In the genomic region with DNA sequence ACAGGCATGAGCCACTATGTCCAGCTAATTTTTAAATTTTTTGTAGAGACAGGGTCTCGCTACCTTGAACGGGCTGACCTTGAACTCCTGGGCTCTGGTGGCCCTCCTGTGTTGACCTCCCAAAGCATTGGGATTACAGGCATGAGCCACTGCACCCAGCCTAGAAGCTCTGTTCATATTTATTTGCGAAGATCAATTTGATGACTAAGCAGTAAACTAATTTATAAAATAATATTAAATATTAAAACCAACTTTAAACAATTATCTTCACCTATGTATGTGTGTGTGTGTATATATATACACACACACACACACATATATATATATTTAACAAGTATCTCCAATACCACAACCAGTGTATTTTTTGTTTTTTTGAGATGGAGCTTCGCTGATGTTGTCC, we compare ENCODE assay signal across 28 cellular contexts.
"Had no signal": no experiment of that assay in that cellular context is flagged by ENCODE, and none has a peak within 500 bp of the region (broad histone marks: within the 10 kb centered on the region; RNA-seq: fewer than 3 reads in every experiment).

No MANE protein-coding gene starts in this region.

- DNase-seq: activated CD4-positive, alpha-beta memory T cell treated with anti-CD3 and anti-CD28 coated beads, Interleukin-2, amount 10 ng/mL, durations not matched to agents 7 days and 5 days; activated CD4-positive, alpha-beta T cell treated with anti-CD3 and anti-CD28 coated beads for 1 hour; activated CD4-positive, alpha-beta T cell treated with anti-CD3 and anti-CD28 coated beads for 4 hours; activated CD4-positive, alpha-beta T cell treated with anti-CD3 and anti-CD28 coated beads, Interleukin-2, amount 10 ng/mL, durations not matched to agents 7 days and 5 days; activated CD4-positive, alpha-beta T cell treated with anti-CD3 and anti-CD28 coated beads, Interleukin-2, amount 50 U/mL, for 4 hours; activated effector memory CD4-positive, alpha-beta T cell treated with Interleukin-2 at 50 U/mL for 16 hours; activated gamma-delta T cell treated with Interleukin-2 at 50 U/mL for 16 hours; activated naive CD4-positive, alpha-beta T cell treated with anti-CD3 and anti-CD28 coated beads, Interleukin-2, amount 50 U/mL, for 16 hours; activated naive CD4-positive, alpha-beta T cell treated with Interleukin-2 at 50 U/mL for 16 hours; activated T-cell treated with anti-CD3 and anti-CD28 coated beads, Interleukin-2, amount 50 U/mL, for 4 hours; amniotic stem cell; body of pancreas; caudate nucleus; cortex of kidney; dermis blood vessel endothelial cell; effector CD4-positive, alpha-beta T cell; effector memory CD8-positive, alpha-beta T cell; erythroblast; foreskin keratinocyte; gastrocnemius medialis; glutamatergic neuron; T-helper 2 cell had no signal

- H3K9me3 ChIP-seq: body of pancreas had no signal

- H3K27ac Mint-ChIP-seq: activated CD4-positive, alpha-beta memory T cell treated with anti-CD3 and anti-CD28 coated beads, Interleukin-2, amount 10 ng/mL, durations not matched to agents 7 days and 5 days; activated CD4-positive, alpha-beta T cell treated with anti-CD3 and anti-CD28 coated beads, Interleukin-2, amount 10 ng/mL, durations not matched to agents 7 days and 5 days; activated T-helper 17 cell treated with anti-CD3 and anti-CD28 coated beads, Interleukin-2, amount 50 U/mL, for 72 hours; effector memory CD8-positive, alpha-beta T cell; WTC11 had no signal

- H3K9me3 Mint-ChIP-seq: activated T-cell treated with anti-CD3 and anti-CD28 coated beads, Interleukin-2, amount 50 U/mL, for 4 hours; activated T-helper 17 cell treated with anti-CD3 and anti-CD28 coated beads, Interleukin-2, amount 50 U/mL, for 72 hours; effector memory CD8-positive, alpha-beta T cell had no signal

- FAIRE-seq: colon had no signal

- H3K4me1 ChIP-seq: foreskin keratinocyte had no signal

- ATAC-seq: activated T-cell treated with anti-CD3 and anti-CD28 coated beads, Interleukin-2, amount 50 U/mL, for 4 hours; activated T-helper 17 cell treated with anti-CD3 and anti-CD28 coated beads, Interleukin-2, amount 50 U/mL, for 72 hours; body of pancreas; effector memory CD8-positive, alpha-beta T cell; foreskin keratinocyte; gastrocnemius medialis; heart left ventricle; WTC11 had no signal

- H3K27ac ChIP-seq: body of pancreas, esophagus muscularis mucosa, foreskin keratinocyte, gastrocnemius medialis, heart left ventricle had no signal

- H3K4me3 ChIP-seq: body of pancreas, esophagus muscularis mucosa, gastrocnemius medialis, heart left ventricle had no signal

- H3K27me3 Mint-ChIP-seq: activated CD4-positive, alpha-beta memory T cell treated with anti-CD3 and anti-CD28 coated beads, Interleukin-2, amount 10 ng/mL, durations not matched to agents 7 days and 5 days; activated CD4-positive, alpha-beta T cell treated with anti-CD3 and anti-CD28 coated beads, Interleukin-2, amount 10 ng/mL, durations not matched to agents 7 days and 5 days; activated naive CD8-positive, alpha-beta T cell; activated T-helper 17 cell treated with anti-CD3 and anti-CD28 coated beads, Interleukin-2, amount 50 U/mL, for 72 hours; effector memory CD8-positive, alpha-beta T cell had no signal

- H3K4me3 Mint-ChIP-seq: activated CD4-positive, alpha-beta memory T cell treated with anti-CD3 and anti-CD28 coated beads, Interleukin-2, amount 10 ng/mL, durations not matched to agents 7 days and 5 days; activated CD4-positive, alpha-beta T cell treated with anti-CD3 and anti-CD28 coated beads, Interleukin-2, amount 10 ng/mL, durations not matched to agents 7 days and 5 days; activated naive CD8-positive, alpha-beta T cell; activated T-cell treated with anti-CD3 and anti-CD28 coated beads, Interleukin-2, amount 50 U/mL, for 4 hours; activated T-helper 17 cell treated with anti-CD3 and anti-CD28 coated beads, Interleukin-2, amount 50 U/mL, for 72 hours; effector memory CD8-positive, alpha-beta T cell; WTC11 had no signal

- H3K27me3 ChIP-seq: body of pancreas, esophagus muscularis mucosa, foreskin keratinocyte, gastrocnemius medialis, heart left ventricle had no signal
